ENCODE assay signal across 20 cellular contexts in genomic region chr1:186842547-186842946, GRCh38. TPM values are rescaled to one million over a fixed set of nuclear protein-coding genes. Genes with fewer than 3 reads are reported as not detected.
DNase-seq lines count a peak whose midpoint lies in the region; ATAC-seq and TF ChIP-seq lines count a peak whose summit lies in the region.
"Had no signal": no experiment of that assay in that cellular context is flagged by ENCODE, and none has a peak within 500 bp of the region (broad histone marks: within the 10 kb centered on the region; RNA-seq: fewer than 3 reads in every experiment).

No MANE protein-coding gene starts in this region.

- H3K4me3 ChIP-seq in right cardiac atrium (ENCODE audit: low read length) (no peak overlapping the region), right atrium auricular region (no peak overlapping the region), transverse colon (no peak overlapping the region)
- H3K4me3 ChIP-seq: SK-N-MC had no signal

- WGBS in right cardiac atrium = 53% methylated on average over 4 of the region's 4 CpGs
- WGBS in transverse colon (ENCODE audit: low coverage in 1 of 2), 2 donors = 28 to 33% methylated on average over 4 of the region's 4 CpGs

- H3K4me1 ChIP-seq in right cardiac atrium (ENCODE audit: control insufficient read depth, insufficient read depth, low read length) (no peaks in the 10 kb centered on the region), right atrium auricular region (peaks cover 0 to 6% of the 10 kb centered on the region in 2 donors), transverse colon (peaks cover 3 to 57% (median 12%) of the 10 kb centered on the region in 4 donors)

- H3K36me3 Mint-ChIP-seq in neural crest cell (ENCODE audit: low read depth) (no peaks in the 10 kb centered on the region), WTC11 (no peaks in the 10 kb centered on the region)

- H3K27ac Mint-ChIP-seq in neural crest cell (ENCODE audit: unreplicated experiment) (peak overlapping the region; percentile 10), WTC11 (no peak overlapping the region)

- no peaks in the 10 kb centered on the region for H3K27me3 Mint-ChIP-seq in neural crest cell (ENCODE audit: low read depth)
- H3K27me3 Mint-ChIP-seq in WTC11 (ENCODE audit: low read depth) = no peaks in the 10 kb centered on the region

- DNase-seq in right cardiac atrium (peak in 1 of 3 donors; percentile 43), right atrium auricular region (ENCODE audit: low spot score) (no peak), NCI-H82 (lab: John Stamatoyannopoulos, UW) (peak; percentile 95), neural crest cell (ENCODE audit: low read depth, low spot score) (no peak), transverse colon (no peak), hippocampal formation (lab: John Stamatoyannopoulos, UW) (no peak), WTC11 (ENCODE audit: low spot score) (no peak), NCI-H187 treated with DMSO at 0.1 percent for 48 hours (lab: John Stamatoyannopoulos, UW) (no peak)
- DNase-seq: ACHN, AML-193, EL, H7, IMR-90, Karpas-422, NCI-H2029, NCI-H2171, NCI-H446 treated with DMSO at 0.1 percent for 48 hours, NCI-H774 had no signal

- in situ Hi-C loops in transverse colon (cut with MboI; ENCODE audit: low pct_ligation_motif_present in 1 of 4, low pct_unique_long_range_greater_than_20kb in 1 of 4, low sequenced_read_pairs in 3 of 4) = no loop called here

- no peak for TF ChIP-seq EP300 in transverse colon (IDR thresholded peaks at IDR 0.05; ENCODE audit: low read depth)

- no peaks in the 10 kb centered on the region for H3K27me3 ChIP-seq in right cardiac atrium (ENCODE audit: control insufficient read depth, insufficient read depth)
- no peaks in the 10 kb centered on the region for H3K27me3 ChIP-seq in right atrium auricular region
- H3K27me3 ChIP-seq in transverse colon = no peaks in the 10 kb centered on the region

- no peak overlapping the region for H3K4me3 Mint-ChIP-seq in neural crest cell
- no peak overlapping the region for H3K4me3 Mint-ChIP-seq in WTC11
- H3K4me3 Mint-ChIP-seq: CD14-positive monocyte had no signal

- ATAC-seq in right cardiac atrium (peak; percentile 56 to 76), WTC11 (no peak)

- H3K27ac ChIP-seq in right cardiac atrium (ENCODE audit: low read length) = no peak overlapping the region
- no peak overlapping the region for H3K27ac ChIP-seq in right atrium auricular region
- H3K27ac ChIP-seq in transverse colon = peak overlapping the region in 3 of 4 donors; percentile 2 to 27 (median 24)
- H3K27ac ChIP-seq: SK-N-MC had no signal

- TF ChIP-seq CTCF in right atrium auricular region (IDR thresholded peaks at IDR 0.05) (no peak), neural crest cell (conservative IDR thresholded peaks at IDR 0.05) (no peak), transverse colon (IDR thresholded peaks at IDR 0.05) (no peak), WTC11 (IDR thresholded peaks at IDR 0.05) (no peak)

- peaks cover 24% of the 10 kb centered on the region for H3K4me1 Mint-ChIP-seq in neural crest cell
- H3K4me1 Mint-ChIP-seq in WTC11 = 0 out of 2 replicates have a peak, but pooled peaks cover 4% of the 10 kb centered on the region

- intact Hi-C loops in right cardiac atrium (cut with DNase I) (no loop called here), transverse colon (cut with DNase I; ENCODE audit: low total_unique reads) (no loop called here)

- H3K9me3 Mint-ChIP-seq in neural crest cell = no peaks in the 10 kb centered on the region
- no peaks in the 10 kb centered on the region for H3K9me3 Mint-ChIP-seq in WTC11
- H3K9me3 Mint-ChIP-seq: CD14-positive monocyte had no signal

- POLR2A ChIA-PET in WTC11 (lab: Charles Lee) = no interaction called here

- TF ChIP-seq POLR2A in transverse colon (IDR thresholded peaks at IDR 0.05) = no peak

- CTCF ChIA-PET in WTC11 (lab: Charles Lee) = no interaction called here

- H3K9me3 ChIP-seq in right cardiac atrium (ENCODE audit: control insufficient read depth, low read length) = no peaks in the 10 kb centered on the region
- no peaks in the 10 kb centered on the region for H3K9me3 ChIP-seq in right atrium auricular region
- H3K9me3 ChIP-seq in transverse colon = no peaks in the 10 kb centered on the region

- H3K36me3 ChIP-seq in right atrium auricular region (no peaks in the 10 kb centered on the region), transverse colon (no peaks in the 10 kb centered on the region)

TF ChIP-seq in WTC11, 78 proteins besides CTCF, POLR2A, EP300 and RAD21:
- TF ChIP-seq NFYB (CRISPR knock-in tag; conservative IDR thresholded peaks at IDR 0.05; ENCODE audit: low read depth) = no peak
- no peak for TF ChIP-seq CREM (CRISPR knock-in tag; IDR thresholded peaks at IDR 0.05)
- TF ChIP-seq ZMAT4 (CRISPR knock-in tag; IDR thresholded peaks at IDR 0.05) = no peak
- TF ChIP-seq ZNF219 (CRISPR knock-in tag; IDR thresholded peaks at IDR 0.05; ENCODE audit: borderline replicate concordance) = no peak

RNA-seq across cellular contexts. Expression of gene PLA2G4A, which starts 13.8 kb away (rescaled TPM):
- 1 to 10 TPM; 5.1 to 8.4 (median 7.2) TPM for total RNA-seq in right cardiac atrium
- polyA plus RNA-seq in right cardiac atrium = 3.2 TPM
- 1 to 10 TPM; 5.8 to 8.2 TPM for total RNA-seq in right atrium auricular region
- 4.5 and 5.1 TPM in 2 replicates for total RNA-seq in neural crest cell
- 1 to 10 TPM; 2.0 to 8.3 (median 6.1) TPM for total RNA-seq in transverse colon
- 1.3 to 1.5 TPM (median 1.4 TPM) in 3 replicates for total RNA-seq in WTC11 (2021)

Comparison
In these comparisons a context has a peak if more than half of its experiments do, and no peak if none do; other contexts are left out.
1. H3K27ac ChIP-seq: peak in transverse colon (3 of 4); none in right cardiac atrium (single experiment) and right atrium auricular region (0 of 2).